Comparison of ENCODE assay signal across 1 cellular context in the genomic region with DNA sequence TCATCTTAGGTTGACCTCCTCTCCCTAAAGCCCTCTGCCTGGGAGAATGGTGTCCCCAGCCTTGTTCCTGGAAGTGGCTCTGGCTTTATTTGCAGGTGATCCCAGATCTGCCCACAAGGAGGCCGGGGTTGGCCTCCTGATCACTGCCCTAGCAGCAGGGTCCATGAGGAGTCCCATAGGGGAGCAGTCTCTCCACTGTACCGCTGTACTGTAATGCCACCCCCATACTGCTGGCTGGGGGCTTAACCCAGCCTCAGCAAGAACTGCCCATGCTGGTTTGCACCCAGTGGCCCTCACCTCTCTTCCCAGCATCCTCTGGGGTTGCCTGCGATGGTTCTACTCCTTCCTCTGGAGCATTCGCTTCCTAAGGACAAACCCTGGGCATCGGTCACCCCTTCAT.
TF ChIP-seq lines count a peak whose summit lies in the region.

No MANE protein-coding gene starts in this region.

TF ChIP-seq in HepG2, 621 proteins besides CTCF, POLR2A, EP300 and RAD21:
- TF ChIP-seq SMC3 (IDR thresholded peaks at IDR 0.05; ENCODE audit: low read length), result peak; percentile 47; the same call in 1 of the 2 replicates
- 0 out of 2 replicates have a peak, but pooled peaks have one; percentile 11 for TF ChIP-seq SALL1 (CRISPR knock-in tag; IDR thresholded peaks at IDR 0.05)
- TF ChIP-seq ZNF44 (CRISPR knock-in tag; IDR thresholded peaks at IDR 0.05), result no peak
- 0 out of 2 replicates have a peak, but pooled peaks have one; percentile 20 for TF ChIP-seq ZFX (CRISPR knock-in tag; IDR thresholded peaks at IDR 0.05; ENCODE audit: low read depth)
- TF ChIP-seq AGO1 (IDR thresholded peaks at IDR 0.05; ENCODE audit: low read depth, low read length, poor library complexity, severe bottlenecking), result no peak
- TF ChIP-seq ZNF839 (CRISPR knock-in tag; IDR thresholded peaks at IDR 0.05; ENCODE audit: borderline replicate concordance), result 0 out of 2 replicates have a peak, but pooled peaks have one; percentile 19
- TF ChIP-seq, protein P1, sequence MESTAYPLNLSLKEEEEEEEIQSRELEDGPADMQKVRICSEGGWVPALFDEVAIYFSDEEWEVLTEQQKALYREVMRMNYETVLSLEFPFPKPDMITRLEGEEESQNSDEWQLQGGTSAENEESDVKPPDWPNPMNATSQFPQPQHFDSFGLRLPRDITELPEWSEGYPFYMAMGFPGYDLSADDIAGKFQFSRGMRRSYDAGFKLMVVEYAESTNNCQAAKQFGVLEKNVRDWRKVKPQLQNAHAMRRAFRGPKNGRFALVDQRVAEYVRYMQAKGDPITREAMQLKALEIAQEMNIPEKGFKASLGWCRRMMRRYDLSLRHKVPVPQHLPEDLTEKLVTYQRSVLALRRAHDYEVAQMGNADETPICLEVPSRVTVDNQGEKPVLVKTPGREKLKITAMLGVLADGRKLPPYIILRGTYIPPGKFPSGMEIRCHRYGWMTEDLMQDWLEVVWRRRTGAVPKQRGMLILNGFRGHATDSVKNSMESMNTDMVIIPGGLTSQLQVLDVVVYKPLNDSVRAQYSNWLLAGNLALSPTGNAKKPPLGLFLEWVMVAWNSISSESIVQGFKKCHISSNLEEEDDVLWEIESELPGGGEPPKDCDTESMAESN (CRISPR knock-in tag; conservative IDR thresholded peaks at IDR 0.05), result no peak
